ENCODE assay signal across 8 cellular contexts in genomic region chr2:181457741-181458425, GRCh38. TPM values are rescaled to one million over a fixed set of nuclear protein-coding genes. Genes with fewer than 3 reads are reported as not detected.
DNase-seq lines count a peak whose midpoint lies in the region; ATAC-seq and TF ChIP-seq lines count a peak whose summit lies in the region.

No MANE protein-coding gene starts in this region.

- no peaks in the 10 kb centered on the region for H3K27me3 Mint-ChIP-seq in activated naive CD4-positive, alpha-beta T cell treated with anti-CD3 and anti-CD28 coated beads, Interleukin-2, amount 50 U/mL, for 24 hours

- no peaks in the 10 kb centered on the region for H3K79me2 ChIP-seq in smooth muscle cell (ENCODE audit: low read depth)

- DNase-seq in SIG-M5 (lab: John Stamatoyannopoulos, UW) (peak; percentile 10), hepatic stellate cell (ENCODE audit: low spot score) (peak; percentile 39), smooth muscle cell (lab: John Stamatoyannopoulos, UW; ENCODE audit: unreplicated experiment) (peak; percentile 16), cerebellum (ENCODE audit: low spot score) (no peak), iPS-NIHi11 (ENCODE audit: low spot score) (no peak)

- H3K27ac ChIP-seq in smooth muscle cell (ENCODE audit: low read depth), result no peak overlapping the region

- peak overlapping the region; percentile 21 for H3K9ac ChIP-seq in smooth muscle cell (ENCODE audit: low read depth)

- peaks cover 70% of the 10 kb centered on the region for H3K4me1 Mint-ChIP-seq in activated naive CD4-positive, alpha-beta T cell treated with anti-CD3 and anti-CD28 coated beads, Interleukin-2, amount 50 U/mL, for 24 hours

- H3K36me3 ChIP-seq in smooth muscle cell (ENCODE audit: low read depth), result no peaks in the 10 kb centered on the region

- no peak for TF ChIP-seq CTCF in smooth muscle cell (IDR thresholded peaks at IDR 0.05; ENCODE audit: borderline replicate concordance, insufficient read depth, poor library complexity, severe bottlenecking)

- H3K4me1 ChIP-seq in smooth muscle cell (ENCODE audit: low read depth), result peaks cover 10% of the 10 kb centered on the region

- WGBS in smooth muscle cell (ENCODE audit: low lambda C conversion rate), result 5% methylated on average over 41 of the region's 45 CpGs

- H3K9me3 Mint-ChIP-seq in activated naive CD4-positive, alpha-beta T cell treated with anti-CD3 and anti-CD28 coated beads, Interleukin-2, amount 50 U/mL, for 24 hours, result no peaks in the 10 kb centered on the region

- ATAC-seq in GM18861 (IDR thresholded peaks at IDR 0.05; ENCODE audit: unreplicated experiment) (peak; percentile 17), HG03064 (IDR thresholded peaks at IDR 0.05; ENCODE audit: low read depth, unreplicated experiment) (peak; percentile 22)

- H3K4me2 ChIP-seq in smooth muscle cell, result peak overlapping the region; percentile 96

- no peaks in the 10 kb centered on the region for H4K20me1 ChIP-seq in smooth muscle cell (ENCODE audit: low read depth)

- H3F3A ChIP-seq in smooth muscle cell (ENCODE audit: low read depth), result no peaks in the 10 kb centered on the region

- peak overlapping the region; percentile 98 for H2AFZ ChIP-seq in smooth muscle cell (ENCODE audit: low read depth)

- peak overlapping the region; percentile 64 for H3K4me3 ChIP-seq in smooth muscle cell

- no peaks in the 10 kb centered on the region for H3K9me3 ChIP-seq in smooth muscle cell (replicated peaks; ENCODE audit: low read depth)

- peak overlapping the region; percentile 96 for H3K27ac Mint-ChIP-seq in activated naive CD4-positive, alpha-beta T cell treated with anti-CD3 and anti-CD28 coated beads, Interleukin-2, amount 50 U/mL, for 24 hours

- peaks cover 3% of the 10 kb centered on the region for H3K36me3 Mint-ChIP-seq in activated naive CD4-positive, alpha-beta T cell treated with anti-CD3 and anti-CD28 coated beads, Interleukin-2, amount 50 U/mL, for 24 hours

- peak overlapping the region; percentile 97 for H3K4me3 Mint-ChIP-seq in activated naive CD4-positive, alpha-beta T cell treated with anti-CD3 and anti-CD28 coated beads, Interleukin-2, amount 50 U/mL, for 24 hours

- H3K27me3 ChIP-seq in smooth muscle cell (ENCODE audit: low read depth), result no peaks in the 10 kb centered on the region

RNA-seq across cellular contexts. Expression of gene ITGA4, which starts 0.7 kb away (rescaled TPM):
- total RNA-seq in smooth muscle cell (16.3 and 20.0 TPM in 2 replicates), cerebellum (9.1 TPM)
- 5.4 and 7.1 TPM in 2 replicates for polyA plus RNA-seq in smooth muscle cell

Comparison
In these comparisons a context has a peak if more than half of its experiments do, and no peak if none do; other contexts are left out.
1. DNase-seq: peak in SIG-M5 (single experiment), hepatic stellate cell (single experiment) and smooth muscle cell (single experiment); none in cerebellum (single experiment) and iPS-NIHi11 (single experiment).